17 cellular contexts compared by ENCODE assay signal in the genomic region with DNA sequence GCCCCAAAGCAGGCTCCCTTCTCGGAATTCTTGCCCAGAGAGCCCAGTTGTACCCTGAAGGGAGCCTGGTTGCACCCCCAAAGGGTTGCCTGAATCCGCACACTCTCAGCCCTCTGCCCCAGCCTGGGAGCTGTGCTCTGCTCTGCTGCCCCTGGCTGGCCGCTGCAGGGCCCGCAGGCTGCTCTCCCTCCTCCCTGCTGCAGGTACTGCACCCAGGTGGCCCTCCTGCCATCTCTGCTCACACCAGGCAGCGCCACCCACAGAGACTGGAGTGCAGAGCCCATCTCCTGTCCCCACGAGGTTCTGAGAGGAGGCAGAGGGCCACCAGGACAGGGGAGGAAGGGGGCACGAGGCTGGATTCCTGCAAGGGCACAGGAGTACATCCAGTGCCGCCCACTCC.
A peak's percentile ranks its signal among the peaks of the same experiment; 100 is the strongest.
DNase-seq lines count a peak whose midpoint lies in the region; ATAC-seq, FAIRE-seq and TF ChIP-seq lines count a peak whose summit lies in the region.
"Had no signal": no experiment of that assay in that cellular context is flagged by ENCODE, and none has a peak within 500 bp of the region (broad histone marks: within the 10 kb centered on the region; RNA-seq: fewer than 3 reads in every experiment).

No MANE protein-coding gene starts in this region.

- no peak overlapping the region for H3K4me2 ChIP-seq in K562 (ENCODE audit: insufficient read depth, low read length)

- 3% methylated on average over 6 of the region's 8 CpGs for WGBS in K562 (ENCODE audit: insufficient coverage, low coverage, missing lambda C conversion rate)

- no peak overlapping the region for H3K9ac ChIP-seq in K562 (ENCODE audit: insufficient read depth in 1 of 2, low read depth in 2 of 2, low read length in 2 of 2)

- TF ChIP-seq RAD21 in K562 (CRISPR knock-in tag; conservative IDR thresholded peaks at IDR 0.05 in 1 of 2, IDR thresholded peaks at IDR 0.05 in 1 of 2), result 0 out of 4 replicates have a peak, but pooled peaks of 1 of the 2 experiments have one; percentile 31

- H3K36me3 ChIP-seq in K562 (ENCODE audit: control insufficient read depth, insufficient read depth, low read length) (no peaks in the 10 kb centered on the region), mucosa of descending colon (ENCODE audit: low read depth) (no peaks in the 10 kb centered on the region)
- H3K36me3 ChIP-seq: stomach, vagina had no signal

- TF ChIP-seq EP300 in K562 (IDR thresholded peaks at IDR 0.05; ENCODE audit: low read length), result no peak

- in situ Hi-C loops in K562 (cut with MboI), result no loop called here

- peak; percentile 27 for DNase-seq in COR-L47 (lab: John Stamatoyannopoulos, UW)
- peak; percentile 28 for DNase-seq in HuH-7.5 (ENCODE audit: low spot score)
- no peak for DNase-seq in K562 (ENCODE audit: extremely low read depth in 1 of 4, low spot score in 3 of 4)
- DNase-seq in mucosa of descending colon, result no peak
- no peak for DNase-seq in mesenteric fat pad (ENCODE audit: low spot score)
- no peak for DNase-seq in sciatic nerve (ENCODE audit: low spot score)
- no peak for DNase-seq in NCI-H1930 (lab: John Stamatoyannopoulos, UW)
- DNase-seq in NCI-H2081 treated with DMSO at 0.1 percent for 48 hours (lab: John Stamatoyannopoulos, UW), result no peak
- DNase-seq: activated naive CD4-positive, alpha-beta T cell treated with Interleukin-2 at 50 U/mL for 16 hours; kidney glomerular epithelial cell; NCI-H1436 treated with DMSO at 0.1 percent for 48 hours; psoas muscle; stimulated activated CD4-positive, alpha-beta T cell treated with anti-CD3 and anti-CD28 coated beads, Interleukin-12 subunit alpha, Interleukin-12 subunit beta, amount 100 ng/mL, for 4 hours; stomach had no signal

- H3K4me3 ChIP-seq in K562, result no peak overlapping the region
- no peak overlapping the region for H3K4me3 ChIP-seq in mucosa of descending colon
- H3K4me3 ChIP-seq: psoas muscle, stomach, vagina had no signal

- POLR2A ChIA-PET in K562 (lab: Yijun Ruan, JAX), result no interaction called here

- CTCF ChIA-PET in K562 (lab: Yijun Ruan, JAX; ENCODE audit: low intra/inter-chr PET ratio), result no interaction called here

- no peak overlapping the region for H3K27ac ChIP-seq in K562 (ENCODE audit: extremely low read depth, low read depth, low read length)
- H3K27ac ChIP-seq: psoas muscle, stomach, vagina had no signal

- BruUV-seq in K562 (replicated peaks; lab: Mats Ljungman, UMichigan), result no TSS peak

- no peak for TF ChIP-seq POLR2A in K562 (conservative IDR thresholded peaks at IDR 0.05)

- TF ChIP-seq CTCF in K562 (IDR thresholded peaks at IDR 0.05 in 2 of 3, conservative IDR thresholded peaks at IDR 0.05 in 1 of 3; ENCODE audit: insufficient read depth in 2 of 3, low read depth in 1 of 3, low read length in 3 of 3) (peak in 1 of 3 experiments; percentile 47; a peak in 3 of 6 replicates), mucosa of descending colon (IDR thresholded peaks at IDR 0.05) (no peak)

- no peaks in the 10 kb centered on the region for H3K4me1 ChIP-seq in K562 (replicated peaks in 1 of 2; ENCODE audit: control insufficient read depth in 2 of 2, insufficient read depth in 2 of 2, low read length in 2 of 2)
- H3K4me1 ChIP-seq in mucosa of descending colon (ENCODE audit: low read depth), result no peaks in the 10 kb centered on the region
- H3K4me1 ChIP-seq: psoas muscle, vagina had no signal

- peaks cover 0 to 4% of the 10 kb centered on the region in 2 experiments; a peak in 1 of 5 replicates for H3K27me3 ChIP-seq in K562 (ENCODE audit: control insufficient read depth in 2 of 2, insufficient read depth in 2 of 2, low read length in 2 of 2)
- H3K27me3 ChIP-seq: vagina had no signal

- ATAC-seq in K562 (peak; percentile 79), mucosa of descending colon (peak; percentile 74), sciatic nerve (no peak)
- ATAC-seq: activated CD4-positive, CD25-positive, alpha-beta regulatory T cell treated with anti-CD3 and anti-CD28 coated beads, Interleukin-2, amount 50 U/mL, for 24 hours; psoas muscle had no signal

- H3K9me3 ChIP-seq in K562 (replicated peaks; ENCODE audit: control insufficient read depth, insufficient read depth, low read depth, low read length) (no peaks in the 10 kb centered on the region), mucosa of descending colon (no peaks in the 10 kb centered on the region)
- H3K9me3 ChIP-seq: psoas muscle, stomach, vagina had no signal

- no peak for FAIRE-seq in K562 (lab: Jason Lieb, UNC)
- FAIRE-seq: D721Med had no signal

- H3K9me1 ChIP-seq in K562 (ENCODE audit: control insufficient read depth, insufficient read depth, low read length), result no peaks in the 10 kb centered on the region

- H4K20me1 ChIP-seq in K562 (replicated peaks; ENCODE audit: control insufficient read depth, insufficient read depth, low read length), result no peaks in the 10 kb centered on the region

- H3K79me2 ChIP-seq in K562 (ENCODE audit: control insufficient read depth, insufficient read depth, low read length), result no peaks in the 10 kb centered on the region

- intact Hi-C loops in K562 (cut with micrococcal nuclease), result no loop called here
- intact Hi-C loops in mucosa of descending colon (cut with DNase I, micrococcal nuclease), result no loop called here
- intact Hi-C loops in sciatic nerve (cut with DNase I), result no loop called here

- H2AFZ ChIP-seq in K562 (ENCODE audit: low read depth, low read length), result no peak overlapping the region

TF ChIP-seq in K562, 482 proteins besides CTCF, POLR2A, EP300 and RAD21:
- peak; percentile 96 for TF ChIP-seq ZNF263 (CRISPR knock-in tag; IDR thresholded peaks at IDR 0.05; ENCODE audit: borderline replicate concordance)
- TF ChIP-seq KHSRP (IDR thresholded peaks at IDR 0.05), result no peak
- TF ChIP-seq CTBP1 (IDR thresholded peaks at IDR 0.05; ENCODE audit: borderline replicate concordance), result no peak

Comparison
In these comparisons a context has a peak if more than half of its experiments do, and no peak if none do; other contexts are left out.
1. DNase-seq: peak in COR-L47 (single experiment) and HuH-7.5 (single experiment); none in K562 (0 of 4), mucosa of descending colon (0 of 3), mesenteric fat pad (single experiment), sciatic nerve (single experiment), NCI-H1930 (0 of 2) and NCI-H2081 treated with DMSO at 0.1 percent for 48 hours (single experiment).